ENCODE assay signal across 10 cellular contexts in the genomic region with DNA sequence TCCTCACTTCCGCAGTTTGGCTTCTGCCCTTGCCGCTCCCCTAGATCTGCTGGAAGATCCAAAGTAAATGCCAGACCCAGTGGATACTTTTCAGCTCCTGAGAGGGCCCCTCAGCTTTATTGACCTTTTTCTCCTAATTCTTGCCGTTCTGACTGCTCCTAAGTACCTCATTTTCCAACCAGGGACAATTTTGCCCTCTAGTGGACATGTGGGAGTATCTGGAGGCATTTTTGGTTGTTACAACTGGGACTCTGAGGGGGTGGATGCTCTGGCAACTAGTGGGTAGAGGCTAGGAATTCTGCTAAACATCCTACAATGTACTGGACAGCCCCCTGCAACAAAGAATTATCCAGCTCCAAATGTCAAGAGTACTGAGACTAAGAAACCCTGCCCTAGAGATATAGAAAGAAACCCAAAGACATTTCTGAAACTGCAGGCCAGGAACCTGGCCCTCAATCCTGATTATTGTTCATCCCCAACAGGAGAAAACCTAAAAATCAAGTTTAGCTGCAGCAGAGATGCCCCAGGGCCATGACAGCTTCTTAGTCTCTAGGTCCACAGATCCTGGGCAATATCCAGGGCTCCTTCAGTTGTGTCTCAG. TPM values are rescaled to one million over a fixed set of nuclear protein-coding genes. Genes with fewer than 3 reads are reported as not detected.
DNase-seq lines count a peak whose midpoint lies in the region; ATAC-seq and TF ChIP-seq lines count a peak whose summit lies in the region.
"Had no signal": no experiment of that assay in that cellular context is flagged by ENCODE, and none has a peak within 500 bp of the region (broad histone marks: within the 10 kb centered on the region; RNA-seq: fewer than 3 reads in every experiment).

No MANE protein-coding gene starts in this region.

- H3K27ac Mint-ChIP-seq in neural crest cell (ENCODE audit: unreplicated experiment): no peak overlapping the region

- H3K4me1 Mint-ChIP-seq in neural crest cell: peaks cover 4% of the 10 kb centered on the region

- H3K4me3 ChIP-seq in cardiac fibroblast (replicated peaks in 1 of 2; ENCODE audit: low read depth in 2 of 2, low read length in 2 of 2): no peak overlapping the region

- TF ChIP-seq CTCF in LNCAP (IDR thresholded peaks at IDR 0.05) (peak; percentile 52; the same call in 1 of the 2 replicates), cardiac fibroblast (IDR thresholded peaks at IDR 0.05; ENCODE audit: low read depth, low read length) (peak; percentile 57), neural crest cell (conservative IDR thresholded peaks at IDR 0.05) (peak; percentile 59)

- no peaks in the 10 kb centered on the region for H3K36me3 Mint-ChIP-seq in neural crest cell (ENCODE audit: low read depth)

- H3K9me3 Mint-ChIP-seq in neural crest cell: peaks cover 10% of the 10 kb centered on the region

- H3K27me3 Mint-ChIP-seq in neural crest cell (ENCODE audit: low read depth): no peaks in the 10 kb centered on the region

- DNase-seq in GM03348 (ENCODE audit: low spot score) (peak; percentile 28), cardiac fibroblast (ENCODE audit: low read depth in 2 of 2) (peak; percentile 59 to 60), neural crest cell (ENCODE audit: low read depth, low spot score) (no peak)
- DNase-seq in activated effector memory CD4-positive, alpha-beta T cell treated with anti-CD3 and anti-CD28 coated beads, Interleukin-2, amount 50 U/mL, for 16 hours: no peak
- DNase-seq: NCI-H2029 had no signal

- H3K4me3 Mint-ChIP-seq in neural crest cell: no peak overlapping the region

- ATAC-seq in HG03097 (IDR thresholded peaks at IDR 0.05; ENCODE audit: low FRiP score, unreplicated experiment) (no peak), GM19467 (IDR thresholded peaks at IDR 0.05; ENCODE audit: unreplicated experiment) (no peak), GM18519 (IDR thresholded peaks at IDR 0.05; ENCODE audit: low FRiP score, unreplicated experiment) (no peak)

RNA-seq across cellular contexts. Expression of gene TEX13B, which starts 3.4 kb away (rescaled TPM):
- total RNA-seq in neural crest cell: not detected in 2 replicates
- total RNA-seq: frontal cortex had no signal

Comparison
In these comparisons a context has a peak if more than half of its experiments do, and no peak if none do; other contexts are left out.
1. DNase-seq: peak in GM03348 (single experiment) and cardiac fibroblast (2 of 2); none in neural crest cell (single experiment) and activated effector memory CD4-positive, alpha-beta T cell treated with anti-CD3 and anti-CD28 coated beads, Interleukin-2, amount 50 U/mL, for 16 hours (single experiment).
2. Peak in every context shown above with its lines, with median percentiles within 50 percentile points of each other: CTCF ChIP-seq.